Comparison of ENCODE assay signal across 12 cellular contexts in genomic region chr2:130157825-130158514, GRCh38. TPM values are rescaled to one million over a fixed set of nuclear protein-coding genes. Genes with fewer than 3 reads are reported as not detected.
DNase-seq lines count a peak whose midpoint lies in the region; ATAC-seq and TF ChIP-seq lines count a peak whose summit lies in the region.
"Not testable (repeated sequence)": the region's sequence is repeated elsewhere in the genome, so short reads cannot be mapped to it uniquely, and the experiment has no call there.
"Had no signal": no experiment of that assay in that cellular context is flagged by ENCODE, and none has a peak within 500 bp of the region (broad histone marks: within the 10 kb centered on the region; RNA-seq: fewer than 3 reads in every experiment).

No MANE protein-coding gene starts in this region.

- not testable (repeated sequence) for H3K4me1 Mint-ChIP-seq in activated T-helper 1 cell treated with anti-CD3 and anti-CD28 coated beads, Interleukin-12 subunit alpha, Interleukin-12 subunit beta, Interleukin-2, Interleukin-4 antibody, amounts not matched to agents 30 ng/mL and 10 ng/mL and 1 ng/mL, durations not matched to agents 14 hours and 24 hours and 36 hours (ENCODE audit: low read depth)
- peaks cover 15% of the 10 kb centered on the region for H3K4me1 Mint-ChIP-seq in memory B cell

- not testable (repeated sequence) for H3K27me3 Mint-ChIP-seq in activated T-helper 1 cell treated with anti-CD3 and anti-CD28 coated beads, Interleukin-12 subunit alpha, Interleukin-12 subunit beta, Interleukin-2, Interleukin-4 antibody, amounts not matched to agents 30 ng/mL and 10 ng/mL and 1 ng/mL, durations not matched to agents 14 hours and 24 hours and 36 hours (ENCODE audit: insufficient read depth); memory B cell

- TF ChIP-seq POLR2A in Peyer's patch (IDR thresholded peaks at IDR 0.05), result not testable (repeated sequence)

- not testable (repeated sequence) for H3K4me3 ChIP-seq in Peyer's patch

- peak; percentile 81 for ATAC-seq in GM18867 (IDR thresholded peaks at IDR 0.05; ENCODE audit: unreplicated experiment)
- peak; percentile 82 for ATAC-seq in GM21381 (IDR thresholded peaks at IDR 0.05; ENCODE audit: unreplicated experiment)
- ATAC-seq in HG02870 (IDR thresholded peaks at IDR 0.05; ENCODE audit: unreplicated experiment), result peak; percentile 91
- peak; percentile 82 for ATAC-seq in HG03432 (IDR thresholded peaks at IDR 0.05; ENCODE audit: unreplicated experiment)
- peak; percentile 87 for ATAC-seq in memory B cell (ENCODE audit: low read depth)

- TF ChIP-seq CTCF in Peyer's patch (IDR thresholded peaks at IDR 0.05), result not testable (repeated sequence)

- intact Hi-C loops in activated T-helper 1 cell treated with anti-CD3 and anti-CD28 coated beads, Interleukin-12 subunit alpha, Interleukin-12 subunit beta, Interleukin-2, Interleukin-4 antibody, amounts not matched to agents 30 ng/mL and 10 ng/mL and 1 ng/mL, durations not matched to agents 14 hours and 24 hours and 36 hours (cut with micrococcal nuclease), result not testable (repeated sequence)

- peak overlapping the region; percentile 78 for H3K27ac Mint-ChIP-seq in activated T-helper 1 cell treated with anti-CD3 and anti-CD28 coated beads, Interleukin-12 subunit alpha, Interleukin-12 subunit beta, Interleukin-2, Interleukin-4 antibody, amounts not matched to agents 30 ng/mL and 10 ng/mL and 1 ng/mL, durations not matched to agents 14 hours and 24 hours and 36 hours
- peak overlapping the region; percentile 92 for H3K27ac Mint-ChIP-seq in memory B cell

- not testable (repeated sequence) for H3K9me3 Mint-ChIP-seq in activated T-helper 1 cell treated with anti-CD3 and anti-CD28 coated beads, Interleukin-12 subunit alpha, Interleukin-12 subunit beta, Interleukin-2, Interleukin-4 antibody, amounts not matched to agents 30 ng/mL and 10 ng/mL and 1 ng/mL, durations not matched to agents 14 hours and 24 hours and 36 hours; memory B cell

- not testable (repeated sequence) for H3K4me3 Mint-ChIP-seq in activated T-helper 1 cell treated with anti-CD3 and anti-CD28 coated beads, Interleukin-12 subunit alpha, Interleukin-12 subunit beta, Interleukin-2, Interleukin-4 antibody, amounts not matched to agents 30 ng/mL and 10 ng/mL and 1 ng/mL, durations not matched to agents 14 hours and 24 hours and 36 hours
- H3K4me3 Mint-ChIP-seq in memory B cell, result peak overlapping the region; percentile 25

- H3K36me3 Mint-ChIP-seq in activated T-helper 1 cell treated with anti-CD3 and anti-CD28 coated beads, Interleukin-12 subunit alpha, Interleukin-12 subunit beta, Interleukin-2, Interleukin-4 antibody, amounts not matched to agents 30 ng/mL and 10 ng/mL and 1 ng/mL, durations not matched to agents 14 hours and 24 hours and 36 hours (ENCODE audit: low read depth), result not testable (repeated sequence)
- peaks cover 16% of the 10 kb centered on the region for H3K36me3 Mint-ChIP-seq in memory B cell

- not testable (repeated sequence) for H3K9me3 ChIP-seq in Peyer's patch

- H3K27ac ChIP-seq in Peyer's patch, result peak overlapping the region in 1 of 4 donors; percentile 40

- not testable (repeated sequence) for H3K4me1 ChIP-seq in Peyer's patch

- not testable (repeated sequence) for H3K27me3 ChIP-seq in Peyer's patch

- peaks cover 0 to 32% (median 0%) of the 10 kb centered on the region in 3 donors for H3K36me3 ChIP-seq in Peyer's patch

- peak; percentile 51 for DNase-seq in Daoy (ENCODE audit: low read depth)
- peak in 2 of 3 donors; percentile 71 to 73 for DNase-seq in Peyer's patch
- not testable (repeated sequence) for DNase-seq in activated T-helper 1 cell treated with anti-CD3 and anti-CD28 coated beads, Interleukin-12 subunit alpha, Interleukin-12 subunit beta, Interleukin-2, Interleukin-4 antibody, amounts not matched to agents 30 ng/mL and 10 ng/mL and 1 ng/mL, durations not matched to agents 14 hours and 24 hours and 36 hours (ENCODE audit: low spot score)
- peak; percentile 69 to 73 for DNase-seq in memory B cell (ENCODE audit: low spot score in 2 of 2)

RNA-seq across cellular contexts. Expression of gene CCDC74B, which starts 13.1 kb away (rescaled TPM):
- 3.3 and 33.7 TPM in 2 replicates for total RNA-seq in Daoy (2014; rRNA removed; shearing (Covaris generic))
- total RNA-seq in Peyer's patch, result 1 to 10 TPM in 2 of 4 donors, not detected in 2; 2.1 to 2.6 TPM
- total RNA-seq in activated T-helper 1 cell treated with anti-CD3 and anti-CD28 coated beads, Interleukin-12 subunit alpha, Interleukin-12 subunit beta, Interleukin-2, Interleukin-4 antibody, amounts not matched to agents 30 ng/mL and 10 ng/mL and 1 ng/mL, durations not matched to agents 14 hours and 24 hours and 36 hours, result 0.52 and 1.8 TPM in 2 replicates

RNA-seq across cellular contexts. Expression of gene SMPD4, which starts 23.4 kb away (rescaled TPM):
- total RNA-seq in Daoy (2014; rRNA removed; shearing (Covaris generic)), result 23.5 and 28.9 TPM in 2 replicates
- 10 to 100 TPM; 48.0 to 83.3 (median 60.3) TPM for total RNA-seq in Peyer's patch
- 92.3 and 99.0 TPM in 2 replicates for total RNA-seq in activated T-helper 1 cell treated with anti-CD3 and anti-CD28 coated beads, Interleukin-12 subunit alpha, Interleukin-12 subunit beta, Interleukin-2, Interleukin-4 antibody, amounts not matched to agents 30 ng/mL and 10 ng/mL and 1 ng/mL, durations not matched to agents 14 hours and 24 hours and 36 hours

RNA-seq across cellular contexts. Expression of gene MZT2B, which starts 24.1 kb away (rescaled TPM):
- 130 and 152 TPM in 2 replicates for total RNA-seq in Daoy (2014; rRNA removed; shearing (Covaris generic))
- 10 to 100 TPM; 47.0 to 88.6 (median 61.8) TPM for total RNA-seq in Peyer's patch
- 289 and 294 TPM in 2 replicates for total RNA-seq in activated T-helper 1 cell treated with anti-CD3 and anti-CD28 coated beads, Interleukin-12 subunit alpha, Interleukin-12 subunit beta, Interleukin-2, Interleukin-4 antibody, amounts not matched to agents 30 ng/mL and 10 ng/mL and 1 ng/mL, durations not matched to agents 14 hours and 24 hours and 36 hours

RNA-seq across cellular contexts. Expression of gene POTEF, which starts 28.9 kb away (rescaled TPM):
- 4.0 and 5.4 TPM in 2 replicates for total RNA-seq in Daoy (2014; rRNA removed; shearing (Covaris generic))
- total RNA-seq in Peyer's patch, result under 1 TPM in 1 of 4 donors, not detected in 3; 0.28 TPM
- total RNA-seq in activated T-helper 1 cell treated with anti-CD3 and anti-CD28 coated beads, Interleukin-12 subunit alpha, Interleukin-12 subunit beta, Interleukin-2, Interleukin-4 antibody, amounts not matched to agents 30 ng/mL and 10 ng/mL and 1 ng/mL, durations not matched to agents 14 hours and 24 hours and 36 hours, result not detected in 2 replicates
- total RNA-seq: gastroesophageal sphincter, kidney epithelial cell had no signal

RNA-seq across cellular contexts. Expression of gene TUBA3E, which starts 40.3 kb away (rescaled TPM):
- 1.0 and 3.5 TPM in 2 replicates for total RNA-seq in Daoy (2014; rRNA removed; shearing (Covaris generic))
- total RNA-seq in Peyer's patch, result not detected
- total RNA-seq in activated T-helper 1 cell treated with anti-CD3 and anti-CD28 coated beads, Interleukin-12 subunit alpha, Interleukin-12 subunit beta, Interleukin-2, Interleukin-4 antibody, amounts not matched to agents 30 ng/mL and 10 ng/mL and 1 ng/mL, durations not matched to agents 14 hours and 24 hours and 36 hours, result not detected in 2 replicates
- total RNA-seq: gastroesophageal sphincter, HT-29, kidney epithelial cell, pulmonary artery endothelial cell had no signal
